In genomic region chr6:28053584-28053983, GRCh38 we compare ENCODE assay signal across 36 cellular contexts.
"Had no signal": no experiment of that assay in that cellular context is flagged by ENCODE, and none has a peak within 500 bp of the region (broad histone marks: within the 10 kb centered on the region; RNA-seq: fewer than 3 reads in every experiment).

No MANE protein-coding gene starts in this region.

- H3K36me3 Mint-ChIP-seq: activated CD4-positive, alpha-beta memory T cell treated with anti-CD3 and anti-CD28 coated beads for 36 hours; activated naive CD4-positive, alpha-beta T cell treated with anti-CD3 and anti-CD28 coated beads, Interleukin-2, amount 50 U/mL, for 72 hours; activated naive CD8-positive, alpha-beta T cell treated with anti-CD3 and anti-CD28 coated beads for 36 hours had no signal

- H3K36me3 ChIP-seq: adrenal gland, brain microvascular endothelial cell, breast epithelium, cardiac muscle cell had no signal

- H3K27ac Mint-ChIP-seq: activated B cell treated with CpG ODN at 0.5 μM for 24 hours; activated CD4-positive, alpha-beta memory T cell treated with anti-CD3 and anti-CD28 coated beads for 36 hours; activated CD4-positive, alpha-beta T cell treated with anti-CD3 and anti-CD28 coated beads, Interleukin-2, amount 10 ng/mL, durations not matched to agents 7 days and 5 days; activated CD8-positive, alpha-beta T cell treated with anti-CD3 and anti-CD28 coated beads for 36 hours; activated naive CD4-positive, alpha-beta T cell treated with anti-CD3 and anti-CD28 coated beads for 36 hours; activated naive CD4-positive, alpha-beta T cell treated with anti-CD3 and anti-CD28 coated beads, Interleukin-2, amount 50 U/mL, for 72 hours; activated naive CD8-positive, alpha-beta T cell treated with anti-CD3 and anti-CD28 coated beads for 36 hours; activated T-cell treated with anti-CD3 and anti-CD28 coated beads, Interleukin-2, amount 50 U/mL, for 24 hours; activated T-helper 1 cell treated with anti-CD3 and anti-CD28 coated beads, Interleukin-12 subunit alpha, Interleukin-12 subunit beta, Interleukin-2, Interleukin-4 antibody, amounts not matched to agents 30 ng/mL and 10 ng/mL and 1 ng/mL, durations not matched to agents 14 hours and 24 hours and 36 hours; activated T-helper 17 cell treated with anti-CD3 and anti-CD28 coated beads, Interleukin-2, amount 50 U/mL, for 72 hours; T-helper 1 cell treated with Interleukin-12 subunit alpha and Interleukin-12 subunit beta and Interleukin-4 antibody, amounts not matched to agents 30 μg/mL and 1 μg/mL, for 36 hours; T-helper 2 cell treated with Interferon-gamma antibody and Interleukin-4, amounts not matched to agents 5 μg/mL and 100 μg/mL, for 36 hours had no signal

- H3K4me1 ChIP-seq: adrenal gland, body of pancreas, breast epithelium had no signal

- FAIRE-seq: astrocyte had no signal

- ATAC-seq: activated CD8-positive, alpha-beta T cell treated with anti-CD3 and anti-CD28 coated beads for 36 hours; activated T-helper 17 cell treated with anti-CD3 and anti-CD28 coated beads, Interleukin-2, amount 50 U/mL, for 72 hours; body of pancreas had no signal

- H3K9me3 ChIP-seq: adrenal gland, body of pancreas, breast epithelium had no signal

- DNase-seq: activated B cell treated with CpG ODN at 0.5 μM for 24 hours; activated CD4-positive, alpha-beta memory T cell treated with anti-CD3 and anti-CD28 coated beads for 36 hours; activated CD4-positive, alpha-beta T cell treated with anti-CD3 and anti-CD28 coated beads for 48 hours; activated CD4-positive, alpha-beta T cell treated with anti-CD3 and anti-CD28 coated beads, Interleukin-2, amount 10 ng/mL, durations not matched to agents 7 days and 5 days; activated CD4-positive, CD25-positive, alpha-beta regulatory T cell treated with anti-CD3 and anti-CD28 coated beads, Interleukin-2, amount 50 U/mL, for 72 hours; activated CD8-positive, alpha-beta memory T cell treated with anti-CD3 and anti-CD28 coated beads, Interleukin-2, amount 50 U/mL, for 4 hours; activated CD8-positive, alpha-beta T cell treated with anti-CD3 and anti-CD28 coated beads for 36 hours; activated effector memory CD4-positive, alpha-beta T cell treated with anti-CD3 and anti-CD28 coated beads, Interleukin-2, amount 50 U/mL, for 16 hours; activated gamma-delta T cell treated with Interleukin-2 at 50 U/mL for 16 hours; activated naive CD4-positive, alpha-beta T cell; activated naive CD4-positive, alpha-beta T cell treated with anti-CD3 and anti-CD28 coated beads for 36 hours; activated naive CD4-positive, alpha-beta T cell treated with anti-CD3 and anti-CD28 coated beads, Interleukin-2, amount 50 U/mL, for 16 hours; activated naive CD8-positive, alpha-beta T cell treated with anti-CD3 and anti-CD28 coated beads for 36 hours; activated T-cell treated with anti-CD3 and anti-CD28 coated beads for 4 hours; activated T-cell treated with anti-CD3 and anti-CD28 coated beads, Interleukin-2, amount 50 U/mL, for 24 hours; activated T-cell treated with anti-CD3 and anti-CD28 coated beads, Interleukin-2, amount 50 U/mL, for 48 hours; adrenal gland; amniotic stem cell; aorta; body of pancreas; brain microvascular endothelial cell; caudate nucleus; cerebellar nuclear complex; T-helper 1 cell; T-helper 2 cell; T-helper 9 cell had no signal

- H3K4me3 Mint-ChIP-seq: activated B cell treated with CpG ODN at 0.5 μM for 24 hours; activated CD4-positive, alpha-beta memory T cell treated with anti-CD3 and anti-CD28 coated beads for 36 hours; activated CD4-positive, alpha-beta T cell treated with anti-CD3 and anti-CD28 coated beads, Interleukin-2, amount 10 ng/mL, durations not matched to agents 7 days and 5 days; activated CD8-positive, alpha-beta T cell treated with anti-CD3 and anti-CD28 coated beads for 36 hours; activated naive CD4-positive, alpha-beta T cell treated with anti-CD3 and anti-CD28 coated beads for 36 hours; activated naive CD8-positive, alpha-beta T cell treated with anti-CD3 and anti-CD28 coated beads for 36 hours; activated T-cell treated with anti-CD3 and anti-CD28 coated beads, Interleukin-2, amount 50 U/mL, for 24 hours; activated T-helper 1 cell treated with anti-CD3 and anti-CD28 coated beads, Interleukin-12 subunit alpha, Interleukin-12 subunit beta, Interleukin-2, Interleukin-4 antibody, amounts not matched to agents 30 ng/mL and 10 ng/mL and 1 ng/mL, durations not matched to agents 14 hours and 24 hours and 36 hours; activated T-helper 17 cell treated with anti-CD3 and anti-CD28 coated beads, Interleukin-2, amount 50 U/mL, for 72 hours; central memory CD8-positive, alpha-beta T cell; T-helper 1 cell treated with Interleukin-12 subunit alpha and Interleukin-12 subunit beta and Interleukin-4 antibody, amounts not matched to agents 30 μg/mL and 1 μg/mL, for 36 hours; T-helper 2 cell treated with Interferon-gamma antibody and Interleukin-4, amounts not matched to agents 5 μg/mL and 100 μg/mL, for 36 hours had no signal

- H3K27ac ChIP-seq: adrenal gland, body of pancreas, brain microvascular endothelial cell, breast epithelium, cardiac muscle cell, VCaP had no signal

- H3K4me1 Mint-ChIP-seq: activated B cell treated with CpG ODN at 0.5 μM for 24 hours; activated CD4-positive, alpha-beta T cell treated with anti-CD3 and anti-CD28 coated beads, Interleukin-2, amount 10 ng/mL, durations not matched to agents 7 days and 5 days; activated naive CD8-positive, alpha-beta T cell treated with anti-CD3 and anti-CD28 coated beads for 36 hours; activated T-helper 17 cell treated with anti-CD3 and anti-CD28 coated beads, Interleukin-2, amount 50 U/mL, for 72 hours; central memory CD8-positive, alpha-beta T cell had no signal

- H3K27me3 ChIP-seq: adrenal gland, body of pancreas, brain microvascular endothelial cell, breast epithelium had no signal

- H3K9me3 Mint-ChIP-seq: activated B cell treated with CpG ODN at 0.5 μM for 24 hours; activated CD4-positive, alpha-beta memory T cell treated with anti-CD3 and anti-CD28 coated beads for 36 hours; activated CD4-positive, alpha-beta T cell treated with anti-CD3 and anti-CD28 coated beads, Interleukin-2, amount 10 ng/mL, durations not matched to agents 7 days and 5 days; activated CD8-positive, alpha-beta T cell treated with anti-CD3 and anti-CD28 coated beads for 36 hours; activated naive CD4-positive, alpha-beta T cell treated with anti-CD3 and anti-CD28 coated beads for 36 hours; activated naive CD4-positive, alpha-beta T cell treated with anti-CD3 and anti-CD28 coated beads, Interleukin-2, amount 50 U/mL, for 72 hours; activated naive CD8-positive, alpha-beta T cell treated with anti-CD3 and anti-CD28 coated beads for 36 hours; activated T-cell treated with anti-CD3 and anti-CD28 coated beads, Interleukin-2, amount 50 U/mL, for 24 hours; activated T-helper 1 cell treated with anti-CD3 and anti-CD28 coated beads, Interleukin-12 subunit alpha, Interleukin-12 subunit beta, Interleukin-2, Interleukin-4 antibody, amounts not matched to agents 30 ng/mL and 10 ng/mL and 1 ng/mL, durations not matched to agents 14 hours and 24 hours and 36 hours; activated T-helper 17 cell treated with anti-CD3 and anti-CD28 coated beads, Interleukin-2, amount 50 U/mL, for 72 hours; central memory CD8-positive, alpha-beta T cell; T-helper 1 cell treated with Interleukin-12 subunit alpha and Interleukin-12 subunit beta and Interleukin-4 antibody, amounts not matched to agents 30 μg/mL and 1 μg/mL, for 36 hours; T-helper 2 cell treated with Interferon-gamma antibody and Interleukin-4, amounts not matched to agents 5 μg/mL and 100 μg/mL, for 36 hours had no signal

- H3K4me3 ChIP-seq: adrenal gland, body of pancreas, breast epithelium, cardiac muscle cell had no signal
